Comparison of ENCODE assay signal across 8 cellular contexts in genomic region chr3:48561045-48561736, GRCh38. TPM values are rescaled to one million over a fixed set of nuclear protein-coding genes. Genes with fewer than 3 reads are reported as not detected.
DNase-seq lines count a peak whose midpoint lies in the region; ATAC-seq and TF ChIP-seq lines count a peak whose summit lies in the region.

No MANE protein-coding gene starts in this region.

- TF ChIP-seq CTCF in fibroblast of villous mesenchyme (IDR thresholded peaks at IDR 0.05; ENCODE audit: insufficient read depth, low read depth, low read length), result peak; percentile 55
- TF ChIP-seq CTCF in parathyroid adenoma (IDR thresholded peaks at IDR 0.05), result peak; percentile 34

- peak overlapping the region; percentile 83 for H2AFZ ChIP-seq in parathyroid adenoma

- DNase-seq in DMS53 (lab: John Stamatoyannopoulos, UW), result peak; percentile 3
- DNase-seq in DMS53 treated with DMSO at 0.1 percent for 48 hours (lab: John Stamatoyannopoulos, UW; ENCODE audit: unreplicated experiment), result no peak
- DNase-seq in SK-MEL-5 (ENCODE audit: low read depth, low spot score), result peak; percentile 77
- peak; percentile 65 for DNase-seq in fibroblast of villous mesenchyme (ENCODE audit: low read depth)
- DNase-seq in T-helper 1 cell, result no peak
- no peak for DNase-seq in NCI-H345 treated with DMSO at 0.1 percent for 48 hours (lab: John Stamatoyannopoulos, UW; ENCODE audit: unreplicated experiment)

- H3K79me2 ChIP-seq in parathyroid adenoma, result no peaks in the 10 kb centered on the region

- H3K4me3 ChIP-seq in fibroblast of villous mesenchyme (ENCODE audit: low read depth, low read length) (peak overlapping the region; percentile 30), parathyroid adenoma (ENCODE audit: low read depth, low read length) (no peak overlapping the region)

- peaks cover 14% of the 10 kb centered on the region for H3K4me1 ChIP-seq in parathyroid adenoma

- H3K4me2 ChIP-seq in parathyroid adenoma (ENCODE audit: low read length), result peak overlapping the region; percentile 22

- in situ Hi-C loops in SK-MEL-5 (cut with HindIII; ENCODE audit: low pct_unique_long_range_greater_than_20kb, low sequenced_read_pairs), result no loop called here

- no peaks in the 10 kb centered on the region for H3K27me3 ChIP-seq in parathyroid adenoma (ENCODE audit: control insufficient read depth, insufficient read depth, low read length)

- H3K36me3 ChIP-seq in parathyroid adenoma (ENCODE audit: control insufficient read depth, insufficient read depth, low read length), result no peaks in the 10 kb centered on the region

- H3K9ac ChIP-seq in parathyroid adenoma, result no peak overlapping the region

- no peaks in the 10 kb centered on the region for H3K9me3 ChIP-seq in parathyroid adenoma (ENCODE audit: control insufficient read depth, low read length)

- H3K27ac ChIP-seq in parathyroid adenoma, result no peak overlapping the region

- no peak for ATAC-seq in GM21381 (IDR thresholded peaks at IDR 0.05; ENCODE audit: unreplicated experiment)

RNA-seq across cellular contexts. Expression of gene UCN2, which starts 2.4 kb away (rescaled TPM):
- 14.9 and 18.8 TPM in 2 replicates for total RNA-seq in SK-MEL-5 (2014; rRNA removed; shearing (Covaris generic))
- 14.1 and 17.6 TPM in 2 replicates for polyA plus RNA-seq in SK-MEL-5 (2015; cell fraction: cytosol; rRNA removed)
- polyA plus RNA-seq in SK-MEL-5 (2015; cell fraction: nucleus; rRNA removed), result 11.1 and 31.4 TPM in 2 replicates
- 6.0 and 11.9 TPM in 2 replicates for total RNA-seq in fibroblast of villous mesenchyme

RNA-seq across cellular contexts. Expression of gene PFKFB4, which starts 4.6 kb away (rescaled TPM):
- 39.3 and 44.7 TPM in 2 replicates for total RNA-seq in SK-MEL-5 (2014; rRNA removed; shearing (Covaris generic))
- polyA plus RNA-seq in SK-MEL-5 (2015; cell fraction: cytosol; rRNA removed), result 28.4 and 31.0 TPM in 2 replicates
- 70.0 and 74.0 TPM in 2 replicates for polyA plus RNA-seq in SK-MEL-5 (2015; cell fraction: nucleus; rRNA removed)
- 18.1 and 22.5 TPM in 2 replicates for total RNA-seq in fibroblast of villous mesenchyme

RNA-seq across cellular contexts. Expression of gene COL7A1, which starts 33.9 kb away (rescaled TPM):
- 0.26 and 2.0 TPM in 2 replicates for total RNA-seq in SK-MEL-5 (2014; rRNA removed; shearing (Covaris generic))
- 0.29 and 2.6 TPM in 2 replicates for polyA plus RNA-seq in SK-MEL-5 (2015; cell fraction: cytosol; rRNA removed)
- 18.9 and 26.8 TPM in 2 replicates for polyA plus RNA-seq in SK-MEL-5 (2015; cell fraction: nucleus; rRNA removed)
- total RNA-seq in fibroblast of villous mesenchyme, result 79.0 and 140 TPM in 2 replicates

RNA-seq across cellular contexts. Expression of gene UQCRC1, which starts 48.3 kb away (rescaled TPM):
- 288 and 322 TPM in 2 replicates for total RNA-seq in SK-MEL-5 (2014; rRNA removed; shearing (Covaris generic))
- polyA plus RNA-seq in SK-MEL-5 (2015; cell fraction: cytosol; rRNA removed), result 291 and 341 TPM in 2 replicates
- polyA plus RNA-seq in SK-MEL-5 (2015; cell fraction: nucleus; rRNA removed), result 192 and 241 TPM in 2 replicates
- total RNA-seq in fibroblast of villous mesenchyme, result 405 and 418 TPM in 2 replicates

RNA-seq across cellular contexts. Expression of gene SHISA5, which starts 57.2 kb away (rescaled TPM):
- 120 and 131 TPM in 2 replicates for total RNA-seq in SK-MEL-5 (2014; rRNA removed; shearing (Covaris generic))
- 223 and 243 TPM in 2 replicates for polyA plus RNA-seq in SK-MEL-5 (2015; cell fraction: cytosol; rRNA removed)
- polyA plus RNA-seq in SK-MEL-5 (2015; cell fraction: nucleus; rRNA removed), result 37.2 and 40.6 TPM in 2 replicates
- total RNA-seq in fibroblast of villous mesenchyme, result 113 and 121 TPM in 2 replicates

Comparison
In these comparisons a context has a peak if more than half of its experiments do, and no peak if none do; other contexts are left out.
1. DNase-seq: peak in DMS53 (single experiment), SK-MEL-5 (single experiment) and fibroblast of villous mesenchyme (single experiment); none in DMS53 treated with DMSO at 0.1 percent for 48 hours (single experiment), T-helper 1 cell (0 of 5) and NCI-H345 treated with DMSO at 0.1 percent for 48 hours (single experiment).
2. RNA of gene COL7A1, which starts 33.9 kb away (total RNA-seq): 79.0 to 140 TPM in fibroblast of villous mesenchyme; 0.26 to 2.0 TPM in SK-MEL-5; every median in the first group is over 10 times any median in the second.